In the genomic region with DNA sequence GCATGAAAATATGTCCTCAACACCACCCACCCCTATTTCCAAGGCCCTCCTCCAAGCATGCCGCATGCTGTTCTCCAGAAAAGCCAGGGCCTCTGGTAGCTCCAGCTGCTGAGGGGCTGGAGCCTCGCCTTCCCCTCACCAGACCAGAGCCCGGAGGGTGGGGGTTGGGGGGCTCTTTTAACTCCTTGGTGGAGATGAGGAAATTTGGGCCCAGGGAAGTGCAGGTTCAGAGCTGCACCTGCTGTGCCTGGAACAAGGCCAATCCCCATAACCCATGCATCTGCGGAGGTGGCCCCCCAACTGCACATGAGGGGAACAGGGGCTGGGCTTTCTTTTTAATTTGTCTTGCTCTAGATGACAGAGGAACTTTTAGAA, we compare ENCODE assay signal across 8 cellular contexts. TPM values are rescaled to one million over a fixed set of nuclear protein-coding genes. Genes with fewer than 3 reads are reported as not detected.
DNase-seq lines count a peak whose midpoint lies in the region; ATAC-seq lines count a peak whose summit lies in the region.

No MANE protein-coding gene starts in this region.

- H3K36me3 Mint-ChIP-seq in activated T-helper 17 cell treated with anti-CD3 and anti-CD28 coated beads, Interleukin-2, amount 50 U/mL, for 72 hours (ENCODE audit: low read depth): no peaks in the 10 kb centered on the region
- H3K36me3 Mint-ChIP-seq in stimulated activated naive B cell treated with anti-CD40 and anti-IgM and Interleukin-4, amounts not matched to agents 10 μg/mL and 1 μg/mL and 100 μg/mL, for 72 hours: peaks cover 1 to 4% of the 10 kb centered on the region in 2 donors

- peaks cover 26% of the 10 kb centered on the region for H3K4me1 Mint-ChIP-seq in activated T-helper 17 cell treated with anti-CD3 and anti-CD28 coated beads, Interleukin-2, amount 50 U/mL, for 72 hours
- peaks cover 29 to 40% of the 10 kb centered on the region in 2 donors for H3K4me1 Mint-ChIP-seq in stimulated activated naive B cell treated with anti-CD40 and anti-IgM and Interleukin-4, amounts not matched to agents 10 μg/mL and 1 μg/mL and 100 μg/mL, for 72 hours

- no peaks in the 10 kb centered on the region for H3K9me3 ChIP-seq in iPS-20b (ENCODE audit: insufficient read depth, low read depth, low read length)

- H3K27ac ChIP-seq in iPS-20b (ENCODE audit: low read length): no peak overlapping the region

- peak overlapping the region; percentile 61 for H3K4me3 Mint-ChIP-seq in activated T-helper 17 cell treated with anti-CD3 and anti-CD28 coated beads, Interleukin-2, amount 50 U/mL, for 72 hours
- H3K4me3 Mint-ChIP-seq in stimulated activated naive B cell treated with anti-CD40 and anti-IgM and Interleukin-4, amounts not matched to agents 10 μg/mL and 1 μg/mL and 100 μg/mL, for 72 hours: peak overlapping the region; percentile 71 to 78

- peak overlapping the region; percentile 63; the same call in 1 of the 2 replicates for H3K4me3 ChIP-seq in iPS-20b (ENCODE audit: low read length)

- DNase-seq in NCI-H1417 (lab: John Stamatoyannopoulos, UW): peak in 2 of 3 experiments; percentile 47 to 62
- no peak for DNase-seq in NCI-H1417 treated with DMSO at 0.1 percent for 48 hours (lab: John Stamatoyannopoulos, UW)
- no peak for DNase-seq in stimulated activated naive B cell treated with anti-CD40 and anti-IgM and Interleukin-4, amounts not matched to agents 10 μg/mL and 1 μg/mL and 100 μg/mL, for 72 hours
- no peak for DNase-seq in SIG-M5 treated with dmso at 0.1 percent for 504 hours (lab: John Stamatoyannopoulos, UW; ENCODE audit: unreplicated experiment)
- no peak for DNase-seq in iPS-NIHi11 (ENCODE audit: low spot score)

- H3K27me3 Mint-ChIP-seq in activated T-helper 17 cell treated with anti-CD3 and anti-CD28 coated beads, Interleukin-2, amount 50 U/mL, for 72 hours: no peaks in the 10 kb centered on the region
- H3K27me3 Mint-ChIP-seq in stimulated activated naive B cell treated with anti-CD40 and anti-IgM and Interleukin-4, amounts not matched to agents 10 μg/mL and 1 μg/mL and 100 μg/mL, for 72 hours: peaks cover 0 to 4% of the 10 kb centered on the region in 2 donors

- H3K4me1 ChIP-seq in iPS-20b (ENCODE audit: insufficient read depth, low read length): no peaks in the 10 kb centered on the region

- H3K27ac Mint-ChIP-seq in activated T-helper 17 cell treated with anti-CD3 and anti-CD28 coated beads, Interleukin-2, amount 50 U/mL, for 72 hours: peak overlapping the region; percentile 36
- H3K27ac Mint-ChIP-seq in stimulated activated naive B cell treated with anti-CD40 and anti-IgM and Interleukin-4, amounts not matched to agents 10 μg/mL and 1 μg/mL and 100 μg/mL, for 72 hours: peak overlapping the region; percentile 56

- peaks cover 11% of the 10 kb centered on the region for H3K27me3 ChIP-seq in iPS-20b (ENCODE audit: insufficient read depth, low read length)

- no peaks in the 10 kb centered on the region for H3K9me3 Mint-ChIP-seq in activated T-helper 17 cell treated with anti-CD3 and anti-CD28 coated beads, Interleukin-2, amount 50 U/mL, for 72 hours
- no peaks in the 10 kb centered on the region for H3K9me3 Mint-ChIP-seq in stimulated activated naive B cell treated with anti-CD40 and anti-IgM and Interleukin-4, amounts not matched to agents 10 μg/mL and 1 μg/mL and 100 μg/mL, for 72 hours

- H3K36me3 ChIP-seq in iPS-20b (ENCODE audit: insufficient read depth, low read depth, low read length): no peaks in the 10 kb centered on the region

- ATAC-seq in activated T-helper 17 cell treated with anti-CD3 and anti-CD28 coated beads, Interleukin-2, amount 50 U/mL, for 72 hours (replicated peaks): no peak
- ATAC-seq in stimulated activated naive B cell treated with anti-CD40 and anti-IgM and Interleukin-4, amounts not matched to agents 10 μg/mL and 1 μg/mL and 100 μg/mL, for 72 hours (replicated peaks): no peak
- ATAC-seq in GM18867 (IDR thresholded peaks at IDR 0.05; ENCODE audit: unreplicated experiment): no peak

- H3K9ac ChIP-seq in iPS-20b (ENCODE audit: low read depth, low read length): peak overlapping the region; percentile 73; the same call in 1 of the 2 replicates

RNA-seq across cellular contexts. Expression of gene SELENON, which starts 0.7 kb away (rescaled TPM):
- 10 to 100 TPM; 10.2 to 13.2 TPM for total RNA-seq in activated T-helper 17 cell treated with anti-CD3 and anti-CD28 coated beads, Interleukin-2, amount 50 U/mL, for 72 hours

RNA-seq across cellular contexts. Expression of gene MTFR1L, which starts 20.4 kb away (rescaled TPM):
- total RNA-seq in activated T-helper 17 cell treated with anti-CD3 and anti-CD28 coated beads, Interleukin-2, amount 50 U/mL, for 72 hours: 10 to 100 TPM; 39.6 to 58.8 TPM

RNA-seq across cellular contexts. Expression of gene AUNIP, which starts 59.9 kb away (rescaled TPM):
- total RNA-seq in activated T-helper 17 cell treated with anti-CD3 and anti-CD28 coated beads, Interleukin-2, amount 50 U/mL, for 72 hours: 1 to 10 TPM; 3.7 to 7.2 TPM

Comparison
In these comparisons a context has a peak if more than half of its experiments do, and no peak if none do; other contexts are left out.
1. DNase-seq: peak in NCI-H1417 (2 of 3); none in NCI-H1417 treated with DMSO at 0.1 percent for 48 hours (single experiment), stimulated activated naive B cell treated with anti-CD40 and anti-IgM and Interleukin-4, amounts not matched to agents 10 μg/mL and 1 μg/mL and 100 μg/mL, for 72 hours (single experiment), SIG-M5 treated with dmso at 0.1 percent for 504 hours (single experiment) and iPS-NIHi11 (single experiment).